In genomic region chr19:30688696-30689095, GRCh38 we compare ENCODE assay signal across 18 cellular contexts.
DNase-seq lines count a peak whose midpoint lies in the region; ATAC-seq and TF ChIP-seq lines count a peak whose summit lies in the region.
"Had no signal": no experiment of that assay in that cellular context is flagged by ENCODE, and none has a peak within 500 bp of the region (broad histone marks: within the 10 kb centered on the region; RNA-seq: fewer than 3 reads in every experiment).

No MANE protein-coding gene starts in this region.

- WGBS in sigmoid colon, 2 donors: 83 to 87% methylated on average over 5 of the region's 5 CpGs

- no peak overlapping the region for H3K4me3 Mint-ChIP-seq in stimulated activated naive CD8-positive, alpha-beta T cell treated with anti-CD3 and anti-CD28 coated beads, Interleukin-15, amount 100 ng/mL, for 72 hours
- H3K4me3 Mint-ChIP-seq: B cell; CD4-positive, CD25-positive, alpha-beta regulatory T cell; CD8-positive, alpha-beta T cell; HFFc6 had no signal

- H3K9me3 ChIP-seq in sigmoid colon: no peaks in the 10 kb centered on the region
- H3K9me3 ChIP-seq: BLaER1, Caco-2, HAP-1 had no signal

- H3K27me3 ChIP-seq in sigmoid colon: peaks cover 0 to 13% (median 0%) of the 10 kb centered on the region in 3 donors

- H3K4me1 Mint-ChIP-seq in stimulated activated naive CD8-positive, alpha-beta T cell treated with anti-CD3 and anti-CD28 coated beads, Interleukin-15, amount 100 ng/mL, for 72 hours: no peaks in the 10 kb centered on the region
- H3K4me1 Mint-ChIP-seq: B cell had no signal

- TF ChIP-seq POLR2A in sigmoid colon (IDR thresholded peaks at IDR 0.05): no peak

- peaks cover 0 to 29% (median 16%) of the 10 kb centered on the region in 4 donors for H3K4me1 ChIP-seq in sigmoid colon
- H3K4me1 ChIP-seq: Caco-2, HAP-1 had no signal

- intact Hi-C loops in sigmoid colon (cut with DNase I): loop anchor here (10.0 kb wide), 1 partner anchor 646 kb away; no protein-coding TSS in a partner anchor

- H3K27me3 Mint-ChIP-seq in stimulated activated naive CD8-positive, alpha-beta T cell treated with anti-CD3 and anti-CD28 coated beads, Interleukin-15, amount 100 ng/mL, for 72 hours: peaks cover 95% of the 10 kb centered on the region

- no peaks in the 10 kb centered on the region for H3K36me3 ChIP-seq in sigmoid colon
- H3K36me3 ChIP-seq: BLaER1, HAP-1 had no signal

- H3K9me3 Mint-ChIP-seq in stimulated activated naive CD8-positive, alpha-beta T cell treated with anti-CD3 and anti-CD28 coated beads, Interleukin-15, amount 100 ng/mL, for 72 hours: no peaks in the 10 kb centered on the region
- H3K9me3 Mint-ChIP-seq: CD8-positive, alpha-beta T cell; HFFc6 had no signal

- no peak overlapping the region for H3K27ac ChIP-seq in sigmoid colon
- H3K27ac ChIP-seq: BLaER1, C4-2B had no signal

- no peak overlapping the region for H3K27ac Mint-ChIP-seq in stimulated activated naive CD8-positive, alpha-beta T cell treated with anti-CD3 and anti-CD28 coated beads, Interleukin-15, amount 100 ng/mL, for 72 hours
- H3K27ac Mint-ChIP-seq: B cell; CD4-positive, CD25-positive, alpha-beta regulatory T cell; CD8-positive, alpha-beta T cell; HFFc6 had no signal

- TF ChIP-seq CTCF in sigmoid colon (IDR thresholded peaks at IDR 0.05): no peak

- no peak for DNase-seq in stimulated activated naive CD8-positive, alpha-beta T cell treated with anti-CD3 and anti-CD28 coated beads, Interleukin-15, Interleukin-2, amounts not matched to agents 100 U/mL and 50 U/mL, for 24 hours
- DNase-seq in stimulated activated naive CD8-positive, alpha-beta T cell treated with anti-CD3 and anti-CD28 coated beads, Interleukin-15, amount 100 ng/mL, for 72 hours: no peak
- DNase-seq in islet precursor cell (peak; percentile 28), sigmoid colon (peak; percentile 55), medulla oblongata (ENCODE audit: extremely low spot score) (no peak), NCI-H1436 (lab: John Stamatoyannopoulos, UW) (no peak)
- DNase-seq: 8988T; Caco-2; CD4-positive, CD25-positive, alpha-beta regulatory T cell; CD8-positive, alpha-beta T cell; DMS153; DND-41; GOT3; HFFc6 had no signal

- ATAC-seq in stimulated activated naive CD8-positive, alpha-beta T cell treated with anti-CD3 and anti-CD28 coated beads, Interleukin-15, Interleukin-2, amounts not matched to agents 100 U/mL and 50 U/mL, for 24 hours: peak; percentile 23
- no peak for ATAC-seq in stimulated activated naive CD8-positive, alpha-beta T cell treated with anti-CD3 and anti-CD28 coated beads, Interleukin-15, amount 100 ng/mL, for 72 hours
- ATAC-seq: CD8-positive, alpha-beta T cell had no signal

- TF ChIP-seq EP300 in sigmoid colon (IDR thresholded peaks at IDR 0.05): no peak

- H3K4me3 ChIP-seq in sigmoid colon: no peak overlapping the region
- H3K4me3 ChIP-seq: BLaER1, HAP-1 had no signal

Comparison
In these comparisons a context has a peak if more than half of its experiments do, and no peak if none do; other contexts are left out.
1. DNase-seq: peak in islet precursor cell (single experiment) and sigmoid colon (single experiment); none in stimulated activated naive CD8-positive, alpha-beta T cell treated with anti-CD3 and anti-CD28 coated beads, Interleukin-15, Interleukin-2, amounts not matched to agents 100 U/mL and 50 U/mL, for 24 hours (single experiment), stimulated activated naive CD8-positive, alpha-beta T cell treated with anti-CD3 and anti-CD28 coated beads, Interleukin-15, amount 100 ng/mL, for 72 hours (0 of 2), medulla oblongata (single experiment) and NCI-H1436 (single experiment).